In genomic region chr12:110245278-110245868, GRCh38 we compare ENCODE assay signal across 8 cellular contexts. TPM values are rescaled to one million over a fixed set of nuclear protein-coding genes. Genes with fewer than 3 reads are reported as not detected.
DNase-seq lines count a peak whose midpoint lies in the region; ATAC-seq and TF ChIP-seq lines count a peak whose summit lies in the region.

No MANE protein-coding gene starts in this region.

- H3K9me3 ChIP-seq in OCI-LY3 (ENCODE audit: insufficient read depth, low read length) (no peaks in the 10 kb centered on the region), right cardiac atrium (ENCODE audit: control insufficient read depth, low read length) (no peaks in the 10 kb centered on the region)

- no peak overlapping the region for H3K9ac ChIP-seq in OCI-LY3 (ENCODE audit: low read length)

- no peak overlapping the region for H3K4me2 ChIP-seq in OCI-LY3 (ENCODE audit: low read length)

- H3K27ac ChIP-seq in OCI-LY3 (ENCODE audit: low read length) (no peak overlapping the region), right cardiac atrium (ENCODE audit: low read length) (peak overlapping the region; percentile 91)

- H3K79me2 ChIP-seq in OCI-LY3 (ENCODE audit: low read length) = no peaks in the 10 kb centered on the region

- no peaks in the 10 kb centered on the region for H4K20me1 ChIP-seq in OCI-LY3 (ENCODE audit: insufficient read depth, low read length)

- intact Hi-C loops in activated T-helper 1 cell treated with anti-CD3 and anti-CD28 coated beads, Interleukin-12 subunit alpha, Interleukin-12 subunit beta, Interleukin-2, Interleukin-4 antibody, amounts not matched to agents 30 ng/mL and 10 ng/mL and 1 ng/mL, durations not matched to agents 14 hours and 24 hours and 36 hours (cut with micrococcal nuclease) = loop anchor here (1.0 kb wide), 1 partner anchor 145 kb away; no protein-coding TSS in a partner anchor
- intact Hi-C loops in right cardiac atrium (cut with DNase I) = loop anchor here in 1 of 4 donors (5.0 to 10.0 kb wide), 2 partner anchors 37 to 141 kb away; partner anchors contain the start of gene ATP2A2

- peak; percentile 11 for DNase-seq in activated T-helper 1 cell treated with anti-CD3 and anti-CD28 coated beads, Interleukin-12 subunit alpha, Interleukin-12 subunit beta, Interleukin-2, Interleukin-4 antibody, amounts not matched to agents 30 ng/mL and 10 ng/mL and 1 ng/mL, durations not matched to agents 14 hours and 24 hours and 36 hours (ENCODE audit: low spot score)
- DNase-seq in right cardiac atrium (peak; percentile 39 to 79 (median 69)), A172 (ENCODE audit: low spot score) (no peak)
- DNase-seq in stimulated activated CD8-positive, alpha-beta memory T cell treated with anti-CD3 and anti-CD28 coated beads, Interleukin-4, amount 100 ng/mL, for 24 hours (ENCODE audit: low read depth) = peak; percentile 31

- H3K27me3 Mint-ChIP-seq in activated T-helper 1 cell treated with anti-CD3 and anti-CD28 coated beads, Interleukin-12 subunit alpha, Interleukin-12 subunit beta, Interleukin-2, Interleukin-4 antibody, amounts not matched to agents 30 ng/mL and 10 ng/mL and 1 ng/mL, durations not matched to agents 14 hours and 24 hours and 36 hours (ENCODE audit: insufficient read depth) = peaks cover 2% of the 10 kb centered on the region

- no peaks in the 10 kb centered on the region for H3K9me3 Mint-ChIP-seq in activated T-helper 1 cell treated with anti-CD3 and anti-CD28 coated beads, Interleukin-12 subunit alpha, Interleukin-12 subunit beta, Interleukin-2, Interleukin-4 antibody, amounts not matched to agents 30 ng/mL and 10 ng/mL and 1 ng/mL, durations not matched to agents 14 hours and 24 hours and 36 hours

- no peak overlapping the region for H3K4me3 ChIP-seq in OCI-LY3 (ENCODE audit: low read length)
- no peak overlapping the region for H3K4me3 ChIP-seq in right cardiac atrium (ENCODE audit: low read length)

- 64% methylated on average over 4 of the region's 4 CpGs for WGBS in right cardiac atrium

- H3K27me3 ChIP-seq in OCI-LY3 (ENCODE audit: low read depth, low read length) = no peaks in the 10 kb centered on the region
- H3K27me3 ChIP-seq in right cardiac atrium (ENCODE audit: control insufficient read depth, insufficient read depth) = no peaks in the 10 kb centered on the region

- no peaks in the 10 kb centered on the region for H3K36me3 Mint-ChIP-seq in activated T-helper 1 cell treated with anti-CD3 and anti-CD28 coated beads, Interleukin-12 subunit alpha, Interleukin-12 subunit beta, Interleukin-2, Interleukin-4 antibody, amounts not matched to agents 30 ng/mL and 10 ng/mL and 1 ng/mL, durations not matched to agents 14 hours and 24 hours and 36 hours (ENCODE audit: low read depth)

- H3K4me1 ChIP-seq in OCI-LY3 (ENCODE audit: low read length) = no peaks in the 10 kb centered on the region
- peaks cover 15% of the 10 kb centered on the region for H3K4me1 ChIP-seq in right cardiac atrium (ENCODE audit: control insufficient read depth, insufficient read depth, low read length)

- H3K36me3 ChIP-seq in OCI-LY3 (replicated peaks; ENCODE audit: low read depth, low read length) = no peaks in the 10 kb centered on the region

- no peak for ATAC-seq in right cardiac atrium
- no peak for ATAC-seq in GM19023 (IDR thresholded peaks at IDR 0.05; ENCODE audit: unreplicated experiment)
- ATAC-seq in GM18907 (IDR thresholded peaks at IDR 0.05; ENCODE audit: unreplicated experiment) = no peak

- TF ChIP-seq CTCF in GM12874 (IDR thresholded peaks at IDR 0.05; ENCODE audit: insufficient read depth, low read depth, low read length) (peak; percentile 79), OCI-LY3 (IDR thresholded peaks at IDR 0.05; ENCODE audit: low read depth, low read length) (peak; percentile 63)

- H3K4me1 Mint-ChIP-seq in activated T-helper 1 cell treated with anti-CD3 and anti-CD28 coated beads, Interleukin-12 subunit alpha, Interleukin-12 subunit beta, Interleukin-2, Interleukin-4 antibody, amounts not matched to agents 30 ng/mL and 10 ng/mL and 1 ng/mL, durations not matched to agents 14 hours and 24 hours and 36 hours (ENCODE audit: low read depth) = no peaks in the 10 kb centered on the region

- H3K27ac Mint-ChIP-seq in activated T-helper 1 cell treated with anti-CD3 and anti-CD28 coated beads, Interleukin-12 subunit alpha, Interleukin-12 subunit beta, Interleukin-2, Interleukin-4 antibody, amounts not matched to agents 30 ng/mL and 10 ng/mL and 1 ng/mL, durations not matched to agents 14 hours and 24 hours and 36 hours = no peak overlapping the region

- no peak overlapping the region for H2AFZ ChIP-seq in OCI-LY3 (ENCODE audit: low read depth, low read length)

- H3K4me3 Mint-ChIP-seq in activated T-helper 1 cell treated with anti-CD3 and anti-CD28 coated beads, Interleukin-12 subunit alpha, Interleukin-12 subunit beta, Interleukin-2, Interleukin-4 antibody, amounts not matched to agents 30 ng/mL and 10 ng/mL and 1 ng/mL, durations not matched to agents 14 hours and 24 hours and 36 hours = no peak overlapping the region

RNA-seq across cellular contexts. Expression of gene ATP2A2, which starts 35.7 kb away (rescaled TPM):
- total RNA-seq in activated T-helper 1 cell treated with anti-CD3 and anti-CD28 coated beads, Interleukin-12 subunit alpha, Interleukin-12 subunit beta, Interleukin-2, Interleukin-4 antibody, amounts not matched to agents 30 ng/mL and 10 ng/mL and 1 ng/mL, durations not matched to agents 14 hours and 24 hours and 36 hours = 208 and 211 TPM in 2 replicates
- total RNA-seq in right cardiac atrium = 1,000 to 10,000 TPM; 2,744 to 3,920 (median 3,065) TPM
- polyA plus RNA-seq in right cardiac atrium = 1,499 TPM
- 93.0 and 108 TPM in 2 replicates for total RNA-seq in A172 (2014; rRNA removed; shearing (Covaris generic))

Comparison
In these comparisons a context has a peak if more than half of its experiments do, and no peak if none do; other contexts are left out.
1. RNA of gene ATP2A2, which starts 35.7 kb away (total RNA-seq): 2,744 to 3,920 TPM in right cardiac atrium; 208 to 211 TPM in activated T-helper 1 cell treated with anti-CD3 and anti-CD28 coated beads, Interleukin-12 subunit alpha, Interleukin-12 subunit beta, Interleukin-2, Interleukin-4 antibody, amounts not matched to agents 30 ng/mL and 10 ng/mL and 1 ng/mL, durations not matched to agents 14 hours and 24 hours and 36 hours and 93.0 to 108 TPM in A172; every median in the first group is over 10 times any median in the second.